19 cellular contexts compared by ENCODE assay signal in the genomic region with DNA sequence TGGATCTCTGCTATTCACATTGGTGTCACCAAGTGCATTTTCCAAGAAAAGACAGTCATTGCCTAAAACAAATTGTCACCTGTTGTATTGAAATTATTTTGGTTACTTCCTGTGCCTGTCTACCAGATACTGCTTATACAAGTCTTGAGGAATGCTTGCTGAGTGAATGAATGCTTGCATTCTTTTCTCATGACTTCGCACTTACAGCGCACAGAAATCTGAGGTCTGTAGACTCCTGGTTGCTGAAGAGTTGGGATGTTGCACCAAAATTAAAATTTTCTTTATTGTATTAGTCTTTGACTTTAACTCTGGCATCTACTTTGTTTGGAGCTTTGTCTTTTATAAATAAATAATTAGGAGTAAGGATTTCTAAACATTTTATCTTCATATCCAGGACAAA. TPM values are rescaled to one million over a fixed set of nuclear protein-coding genes. Genes with fewer than 3 reads are reported as not detected.
A peak's percentile ranks its signal among the peaks of the same experiment; 100 is the strongest.
DNase-seq lines count a peak whose midpoint lies in the region; ATAC-seq and TF ChIP-seq lines count a peak whose summit lies in the region.
"Had no signal": no experiment of that assay in that cellular context is flagged by ENCODE, and none has a peak within 500 bp of the region (broad histone marks: within the 10 kb centered on the region; RNA-seq: fewer than 3 reads in every experiment).

No MANE protein-coding gene starts in this region.

- peak; percentile 93 for ATAC-seq in RWPE2 (ENCODE audit: low read depth)
- ATAC-seq in GM21526 (IDR thresholded peaks at IDR 0.05; ENCODE audit: low FRiP score, unreplicated experiment) = no peak
- ATAC-seq: stimulated activated effector memory CD8-positive, alpha-beta T cell treated with anti-CD3 and anti-CD28 coated beads, Interleukin-12 subunit alpha, Interleukin-12 subunit beta, amount 100 ng/mL, for 72 hours had no signal

- no peak overlapping the region for H3K27ac ChIP-seq in RWPE2 (ENCODE audit: poor library complexity, severe bottlenecking)
- H3K27ac ChIP-seq in osteoblast (ENCODE audit: low read depth, low read length) = no peak overlapping the region
- no peak overlapping the region for H3K27ac ChIP-seq in MM.1S (ENCODE audit: low read length)
- H3K27ac ChIP-seq in Karpas-422 (ENCODE audit: low read length) = no peak overlapping the region
- H3K27ac ChIP-seq: Peyer's patch had no signal

- H3K4me1 ChIP-seq in RWPE2 (ENCODE audit: insufficient read depth, poor library complexity, severe bottlenecking) = peaks cover 6% of the 10 kb centered on the region
- no peaks in the 10 kb centered on the region for H3K4me1 ChIP-seq in osteoblast (ENCODE audit: insufficient read depth, low read length)
- no peaks in the 10 kb centered on the region for H3K4me1 ChIP-seq in MM.1S (ENCODE audit: low read length)
- no peaks in the 10 kb centered on the region for H3K4me1 ChIP-seq in Karpas-422 (ENCODE audit: low read length)
- H3K4me1 ChIP-seq: Peyer's patch had no signal

- no peaks in the 10 kb centered on the region for H4K20me1 ChIP-seq in osteoblast (ENCODE audit: insufficient read depth, low read length)
- H4K20me1 ChIP-seq in MM.1S (ENCODE audit: insufficient read depth, low read length) = no peaks in the 10 kb centered on the region
- H4K20me1 ChIP-seq in Karpas-422 (ENCODE audit: insufficient read depth, low read depth, low read length) = no peaks in the 10 kb centered on the region

- DNase-seq in GM03348 (ENCODE audit: low spot score) = peak; percentile 14
- DNase-seq in RWPE2 (ENCODE audit: low spot score) = no peak
- DNase-seq in fibroblast of mammary gland (ENCODE audit: low read depth) = peak; percentile 8
- peak; percentile 84 for DNase-seq in osteoblast (ENCODE audit: insufficient read length, low spot score, missing footprints)
- DNase-seq in MM.1S = no peak
- no peak for DNase-seq in cerebellum (ENCODE audit: low spot score)
- DNase-seq in Karpas-422 = no peak
- DNase-seq: activated CD4-positive, alpha-beta memory T cell treated with anti-CD3 and anti-CD28 coated beads for 36 hours; activated gamma-delta T cell; CD4-positive, CD25-positive, alpha-beta regulatory T cell; GF-D8; H7; NCI-H1105; NCI-H446 treated with DMSO at 0.1 percent for 48 hours; Peyer's patch; stimulated activated CD4-positive, alpha-beta T cell treated with anti-CD3 and anti-CD28 coated beads, Interleukin-4, amount 100 ng/mL, for 1 hour had no signal

- H3K79me2 ChIP-seq in osteoblast (ENCODE audit: insufficient read depth, low read length) (no peaks in the 10 kb centered on the region), MM.1S (ENCODE audit: low read length) (no peaks in the 10 kb centered on the region), Karpas-422 (ENCODE audit: low read length) (no peaks in the 10 kb centered on the region)

- H3F3A ChIP-seq in MM.1S (ENCODE audit: insufficient read depth, low read length) = no peaks in the 10 kb centered on the region

- TF ChIP-seq CTCF in RWPE2 (IDR thresholded peaks at IDR 0.05; ENCODE audit: poor library complexity, severe bottlenecking) = no peak
- no peak for TF ChIP-seq CTCF in fibroblast of mammary gland (conservative IDR thresholded peaks at IDR 0.05; ENCODE audit: control insufficient read depth, insufficient read depth, low read depth, low read length)
- TF ChIP-seq CTCF in osteoblast (IDR thresholded peaks at IDR 0.05; ENCODE audit: extremely low read depth, low read depth, low read length) = no peak
- no peak for TF ChIP-seq CTCF in MM.1S (IDR thresholded peaks at IDR 0.05; ENCODE audit: low read length)

- H2AFZ ChIP-seq in osteoblast (ENCODE audit: low read length) (no peak overlapping the region), MM.1S (ENCODE audit: low read length) (no peak overlapping the region), Karpas-422 (ENCODE audit: low read length) (no peak overlapping the region)

- no peak overlapping the region for H3K4me2 ChIP-seq in osteoblast (ENCODE audit: insufficient read depth, low read length)
- H3K4me2 ChIP-seq in MM.1S (ENCODE audit: low read depth, low read length) = no peak overlapping the region
- no peak overlapping the region for H3K4me2 ChIP-seq in Karpas-422 (ENCODE audit: low read depth, low read length, poor library complexity, severe bottlenecking)

- H3K9me2 ChIP-seq in MM.1S (replicated peaks; ENCODE audit: insufficient read depth, low read length) (no peaks in the 10 kb centered on the region), Karpas-422 (replicated peaks; ENCODE audit: insufficient read depth, low read length) (no peaks in the 10 kb centered on the region)

- H3K9me3 ChIP-seq in RWPE2 (ENCODE audit: severe bottlenecking) = no peaks in the 10 kb centered on the region
- H3K9me3 ChIP-seq in osteoblast (ENCODE audit: low read depth, low read length) = no peaks in the 10 kb centered on the region
- no peaks in the 10 kb centered on the region for H3K9me3 ChIP-seq in MM.1S (replicated peaks; ENCODE audit: insufficient read depth, low read length)
- no peaks in the 10 kb centered on the region for H3K9me3 ChIP-seq in Karpas-422 (ENCODE audit: low read length)
- H3K9me3 ChIP-seq: Peyer's patch had no signal

- H3K4me3 ChIP-seq in RWPE2 (ENCODE audit: severe bottlenecking) (no peak overlapping the region), fibroblast of mammary gland (ENCODE audit: control insufficient read depth, low read depth, low read length) (no peak overlapping the region), osteoblast (ENCODE audit: insufficient read depth, low read length) (no peak overlapping the region), MM.1S (ENCODE audit: low read length) (no peak overlapping the region), Karpas-422 (ENCODE audit: low read length) (no peak overlapping the region)
- H3K4me3 ChIP-seq: Peyer's patch had no signal

- H3K9ac ChIP-seq in MM.1S (ENCODE audit: low read length) = no peak overlapping the region
- no peak overlapping the region for H3K9ac ChIP-seq in Karpas-422 (ENCODE audit: low read length)

- no peaks in the 10 kb centered on the region for H3K27me3 ChIP-seq in RWPE2 (ENCODE audit: insufficient read depth, poor library complexity, severe bottlenecking)
- H3K27me3 ChIP-seq in osteoblast (ENCODE audit: insufficient read depth, low read length) = no peaks in the 10 kb centered on the region
- no peaks in the 10 kb centered on the region for H3K27me3 ChIP-seq in MM.1S (replicated peaks; ENCODE audit: insufficient read depth, low read length)
- H3K27me3 ChIP-seq in Karpas-422 (ENCODE audit: low read length) = no peaks in the 10 kb centered on the region
- H3K27me3 ChIP-seq: Peyer's patch had no signal

- H3K36me3 ChIP-seq in RWPE2 (ENCODE audit: low read depth) (no peaks in the 10 kb centered on the region), osteoblast (ENCODE audit: insufficient read depth, low read length) (no peaks in the 10 kb centered on the region), MM.1S (replicated peaks; ENCODE audit: insufficient read depth, low read length) (no peaks in the 10 kb centered on the region), Karpas-422 (ENCODE audit: insufficient read depth, low read length) (no peaks in the 10 kb centered on the region)
- H3K36me3 ChIP-seq: Peyer's patch had no signal

RNA-seq across cellular contexts. Expression of a gene that starts 28.4 kb away (rescaled TPM):
- total RNA-seq in osteoblast (0.29 and 0.72 TPM in 2 replicates), cerebellum (23.7 TPM)
- not detected in 2 replicates for total RNA-seq in Karpas-422 (2014; rRNA removed; shearing (Covaris generic); ENCODE audit: low replicate concordance)
- total RNA-seq: activated CD4-positive, alpha-beta memory T cell treated with anti-CD3 and anti-CD28 coated beads for 36 hours; CD4-positive, CD25-positive, alpha-beta regulatory T cell; chondrocyte; Peyer's patch had no signal

Comparison
In these comparisons a context has a peak if more than half of its experiments do, and no peak if none do; other contexts are left out.
1. DNase-seq: peak in GM03348 (single experiment), fibroblast of mammary gland (single experiment) and osteoblast (single experiment); none in RWPE2 (single experiment), MM.1S (single experiment), cerebellum (single experiment) and Karpas-422 (single experiment).
2. RNA of a gene that starts 28.4 kb away (total RNA-seq): 23.7 TPM in cerebellum (single experiment); 0.29 to 0.72 TPM in osteoblast and not detected in Karpas-422; every median in the first group is over 10 times any median in the second.